In the genomic region with DNA sequence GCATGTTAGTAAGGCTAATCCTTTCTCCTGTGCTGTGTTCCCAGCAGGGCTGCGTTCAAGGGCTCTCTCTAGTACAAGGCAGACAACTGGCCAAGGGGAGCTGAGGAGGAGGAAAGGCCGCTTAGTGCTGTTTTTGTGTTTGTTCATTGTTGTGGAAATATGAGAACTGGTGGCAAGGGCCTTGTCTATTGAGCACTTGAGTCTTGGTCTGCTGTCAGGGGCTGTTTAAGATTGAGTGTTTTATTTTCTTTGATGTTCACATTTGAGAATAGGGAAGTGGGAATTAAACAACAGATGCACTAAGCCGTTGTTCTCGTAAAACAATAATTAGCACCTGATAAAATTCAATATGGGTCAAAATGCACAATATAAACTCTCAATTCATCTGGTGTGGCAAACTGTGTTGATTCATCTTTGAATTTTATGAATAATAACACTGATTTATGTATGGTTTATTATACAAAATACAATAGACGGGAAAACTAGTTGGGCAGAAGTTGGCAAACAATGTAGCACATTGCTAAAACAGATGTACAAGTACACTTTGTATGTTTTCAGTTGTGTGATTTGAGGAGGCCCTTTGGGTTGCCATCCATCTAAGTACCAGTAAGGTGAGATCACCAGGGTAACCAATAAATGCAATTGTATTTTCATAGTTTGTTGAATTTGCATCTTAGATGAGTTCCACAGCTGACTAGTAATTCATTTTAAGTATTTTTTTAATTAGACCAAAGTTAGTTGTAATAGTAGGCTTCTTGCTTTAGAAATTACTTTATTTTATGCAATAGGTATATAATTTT, we compare ENCODE assay signal across 9 cellular contexts.
DNase-seq lines count a peak whose midpoint lies in the region; ATAC-seq and TF ChIP-seq lines count a peak whose summit lies in the region.
"Had no signal": no experiment of that assay in that cellular context is flagged by ENCODE, and none has a peak within 500 bp of the region (broad histone marks: within the 10 kb centered on the region; RNA-seq: fewer than 3 reads in every experiment).

No MANE protein-coding gene starts in this region.

- H2AK5ac ChIP-seq in H9 (ENCODE audit: insufficient read length, low read length), result no peak overlapping the region

- ATAC-seq in GM21360 (IDR thresholded peaks at IDR 0.05; ENCODE audit: unreplicated experiment) (peak; percentile 23), HG03457 (IDR thresholded peaks at IDR 0.05; ENCODE audit: unreplicated experiment) (no peak)

- no peak overlapping the region for H3K4me2 ChIP-seq in H9 (ENCODE audit: insufficient read depth, insufficient read length, low read length)

- H4K5ac ChIP-seq in H9 (ENCODE audit: insufficient read length, low read depth, low read length), result no peak overlapping the region

- H2BK12ac ChIP-seq in H9 (ENCODE audit: insufficient read length, low read depth, low read length), result no peak overlapping the region

- intact Hi-C loops in prostate gland (cut with DNase I), result no loop called here

- H3K4me3 ChIP-seq in effector memory CD4-positive, alpha-beta T cell (ENCODE audit: insufficient read depth, low read depth, low read length, poor library complexity, severe bottlenecking), result no peak overlapping the region
- no peak overlapping the region for H3K4me3 ChIP-seq in prostate gland

- H3K79me2 ChIP-seq in H9 (ENCODE audit: insufficient read depth, low read length), result no peaks in the 10 kb centered on the region

- no peak overlapping the region for H3K14ac ChIP-seq in H9 (ENCODE audit: insufficient read depth, low read length)

- H3K4ac ChIP-seq in H9 (ENCODE audit: low read depth, low read length), result no peak overlapping the region

- no peaks in the 10 kb centered on the region for H3K79me1 ChIP-seq in H9 (ENCODE audit: insufficient read depth, low read depth, low read length, poor library complexity, severe bottlenecking)

- H3K27me3 ChIP-seq in effector memory CD4-positive, alpha-beta T cell (replicated peaks; ENCODE audit: control insufficient read depth, insufficient read depth, low read length, poor library complexity, severe bottlenecking), result no peaks in the 10 kb centered on the region
- H3K27me3 ChIP-seq in H9 (ENCODE audit: insufficient read depth, low read length), result no peaks in the 10 kb centered on the region
- no peaks in the 10 kb centered on the region for H3K27me3 ChIP-seq in prostate gland (replicated peaks; ENCODE audit: insufficient read depth)

- no peak overlapping the region for H3T11ph ChIP-seq in H9 (ENCODE audit: low read length)

- no peak overlapping the region for H2BK15ac ChIP-seq in H9 (ENCODE audit: low read depth, low read length)

- TF ChIP-seq POLR2A in prostate gland (IDR thresholded peaks at IDR 0.05), result no peak

- H3K4me1 ChIP-seq in effector memory CD4-positive, alpha-beta T cell (ENCODE audit: control insufficient read depth, insufficient read depth, low read length, poor library complexity, severe bottlenecking), result no peaks in the 10 kb centered on the region
- no peaks in the 10 kb centered on the region for H3K4me1 ChIP-seq in H9 (ENCODE audit: insufficient read depth, low read length)
- no peaks in the 10 kb centered on the region for H3K4me1 ChIP-seq in prostate gland (replicated peaks)

- H3K27me3 Mint-ChIP-seq in brain (peaks cover 3% of the 10 kb centered on the region), H9 (ENCODE audit: low read depth) (no peaks in the 10 kb centered on the region)

- H3K18ac ChIP-seq in H9 (ENCODE audit: insufficient read length, low read depth, low read length), result no peak overlapping the region

- H3K4me1 Mint-ChIP-seq in brain, result peaks cover 34% of the 10 kb centered on the region
- H3K4me1 Mint-ChIP-seq in H9, result peaks cover 10 to 12% of the 10 kb centered on the region in 2 experiments

- no peaks in the 10 kb centered on the region for H3K9me3 ChIP-seq in effector memory CD4-positive, alpha-beta T cell (ENCODE audit: control insufficient read depth, low read length)
- H3K9me3 ChIP-seq in H9 (ENCODE audit: control insufficient read depth, low read depth, low read length) (no peaks in the 10 kb centered on the region), prostate gland (no peaks in the 10 kb centered on the region)

- H3K4me3 Mint-ChIP-seq in brain (peak overlapping the region; percentile 3 to 80 (median 71)), H9 (no peak overlapping the region)

- H3K23me2 ChIP-seq in H9 (ENCODE audit: insufficient read length, low read depth, low read length, poor library complexity, severe bottlenecking), result no peaks in the 10 kb centered on the region

- H4K91ac ChIP-seq in H9 (ENCODE audit: insufficient read length, low read depth, low read length), result no peak overlapping the region

- H3K36me3 Mint-ChIP-seq in brain, result peaks cover 13% of the 10 kb centered on the region
- peaks cover 0 to 4% (median 2%) of the 10 kb centered on the region in 3 experiments; a peak in 1 of 7 replicates for H3K36me3 Mint-ChIP-seq in H9 (ENCODE audit: insufficient read depth in 1 of 3, low read depth in 3 of 3)

- no peak overlapping the region for H2BK120ac ChIP-seq in H9 (ENCODE audit: low read depth, low read length, poor library complexity, severe bottlenecking)

- no peak overlapping the region for H2AFZ ChIP-seq in H9 (ENCODE audit: low read length)

- no peak overlapping the region for H3K27ac ChIP-seq in effector memory CD4-positive, alpha-beta T cell (ENCODE audit: insufficient read depth, low read length, poor library complexity, severe bottlenecking)
- no peak overlapping the region for H3K27ac ChIP-seq in H9 (ENCODE audit: insufficient read length, low read depth, low read length)
- no peak overlapping the region for H3K27ac ChIP-seq in prostate gland

- no peak overlapping the region for H2BK20ac ChIP-seq in H9 (ENCODE audit: low read depth, low read length, poor library complexity, severe bottlenecking)

- DNase-seq in COR-L47 (lab: John Stamatoyannopoulos, UW), result peak; percentile 7
- DNase-seq in MV-4-11 (lab: John Stamatoyannopoulos, UW), result peak; percentile 9
- DNase-seq in effector memory CD4-positive, alpha-beta T cell, result no peak
- no peak for DNase-seq in H9
- no peak for DNase-seq in prostate gland (ENCODE audit: low spot score)
- DNase-seq: activated CD8-positive, alpha-beta memory T cell treated with anti-CD3 and anti-CD28 coated beads, Interleukin-2, amount 50 U/mL, for 48 hours had no signal

- no peaks in the 10 kb centered on the region for H4K20me1 ChIP-seq in H9 (ENCODE audit: control insufficient read depth, insufficient read depth, insufficient read length)

- no peak overlapping the region for H3K23ac ChIP-seq in H9 (ENCODE audit: insufficient read length, low read depth, low read length)

- H3K27ac Mint-ChIP-seq in brain (peak overlapping the region; percentile 41 to 93 (median 87)), H9 (peak overlapping the region in 1 of 3 experiments; percentile 62; a peak in 2 of 7 replicates)

- no peak overlapping the region for H3K9ac ChIP-seq in H9 (ENCODE audit: extremely low read depth, insufficient read length, low read length)

- H3K9me3 Mint-ChIP-seq in brain, result peaks cover 0 to 6% (median 4%) of the 10 kb centered on the region in 5 experiments
- peaks cover 0 to 2% of the 10 kb centered on the region in 2 experiments; a peak in 1 of 5 replicates for H3K9me3 Mint-ChIP-seq in H9

- H3K36me3 ChIP-seq in effector memory CD4-positive, alpha-beta T cell (ENCODE audit: control insufficient read depth, insufficient read depth, low read length), result no peaks in the 10 kb centered on the region
- no peaks in the 10 kb centered on the region for H3K36me3 ChIP-seq in prostate gland

- no peak overlapping the region for H3K56ac ChIP-seq in H9 (ENCODE audit: insufficient read length, low read depth, low read length)

- no CpG with 5 or more reads among the region's 5 CpGs for WGBS in H9 (ENCODE audit: extremely low coverage, insufficient read length, low lambda C conversion rate)
- 61% methylated on average over 5 of the region's 5 CpGs for WGBS in prostate gland

- no peak overlapping the region for H4K8ac ChIP-seq in H9 (replicated peaks; ENCODE audit: insufficient read length, low read depth, low read length)

- no peak overlapping the region for H2BK5ac ChIP-seq in H9 (ENCODE audit: insufficient read length, low read length)

- TF ChIP-seq CTCF in brain (conservative IDR thresholded peaks at IDR 0.05), result no peak
- TF ChIP-seq CTCF in H9 (conservative IDR thresholded peaks at IDR 0.05), result no peak
- TF ChIP-seq CTCF in prostate gland (IDR thresholded peaks at IDR 0.05), result no peak

Comparison
In these comparisons a context has a peak if more than half of its experiments do, and no peak if none do; other contexts are left out.
1. DNase-seq: peak in COR-L47 (single experiment) and MV-4-11 (single experiment); none in effector memory CD4-positive, alpha-beta T cell (0 of 3), H9 (single experiment) and prostate gland (single experiment).
2. H3K4me3 Mint-ChIP-seq: peak in brain (5 of 5); none in H9 (0 of 2).